ENCODE assay signal across 28 cellular contexts in the genomic region with DNA sequence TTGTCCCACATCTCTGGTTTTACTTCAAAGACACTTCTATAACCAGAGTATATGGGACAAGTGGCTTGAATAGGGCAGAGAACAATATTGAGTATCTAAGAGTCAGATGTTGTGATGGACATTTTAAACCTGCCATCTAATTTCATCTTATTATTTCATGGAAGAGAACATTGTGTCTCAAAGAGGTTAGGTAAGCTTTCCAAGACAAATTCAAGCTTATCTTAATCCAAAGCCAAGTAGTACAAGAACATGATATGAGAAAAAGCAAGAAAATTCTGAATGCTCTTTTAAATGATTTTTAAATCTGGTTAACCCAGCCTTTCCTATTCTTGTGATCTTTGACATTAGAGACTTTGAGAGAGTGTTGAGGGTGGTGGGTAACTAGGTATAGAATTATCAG.
"Had no signal": no experiment of that assay in that cellular context is flagged by ENCODE, and none has a peak within 500 bp of the region (broad histone marks: within the 10 kb centered on the region; RNA-seq: fewer than 3 reads in every experiment).

No MANE protein-coding gene starts in this region.

- DNase-seq: colonic mucosa; cortex of kidney; dermis blood vessel endothelial cell; dorsolateral prefrontal cortex; effector CD4-positive, alpha-beta T cell; effector CD8-positive, alpha-beta T cell; effector memory CD4-positive, alpha-beta T cell; effector memory CD8-positive, alpha-beta T cell; endodermal cell; erythroblast; esophagus squamous epithelium; foreskin fibroblast; foreskin keratinocyte; foreskin melanocyte; gastrocnemius medialis; glutamatergic neuron; head of caudate nucleus; heart left ventricle; heart right ventricle had no signal

- H3K36me3 ChIP-seq: colonic mucosa, esophagus muscularis mucosa, esophagus squamous epithelium, gastrocnemius medialis, gastroesophageal sphincter, heart left ventricle, heart right ventricle had no signal

- FAIRE-seq: colon, endometrium, endothelial cell of umbilical vein, frontal cortex had no signal

- H3K4me1 ChIP-seq: colonic mucosa, esophagus muscularis mucosa, esophagus squamous epithelium, foreskin keratinocyte, gastrocnemius medialis, gastroesophageal sphincter, heart left ventricle, heart right ventricle had no signal

- H3K27me3 ChIP-seq: colonic mucosa, dorsolateral prefrontal cortex, esophagus muscularis mucosa, esophagus squamous epithelium, gastrocnemius medialis, gastroesophageal sphincter, heart left ventricle, heart right ventricle had no signal

- ATAC-seq: effector memory CD8-positive, alpha-beta T cell; esophagus mucosa; foreskin keratinocyte; gastrocnemius medialis; gastroesophageal sphincter; heart left ventricle; heart right ventricle had no signal

- H3K4me3 ChIP-seq: colonic mucosa, coronary artery, dorsolateral prefrontal cortex, esophagus muscularis mucosa, esophagus squamous epithelium, gastrocnemius medialis, gastroesophageal sphincter, heart left ventricle, heart right ventricle had no signal

- H3K9me3 ChIP-seq: colonic mucosa, esophagus muscularis mucosa, esophagus squamous epithelium, gastrocnemius medialis, gastroesophageal sphincter, heart left ventricle, heart right ventricle had no signal

- H3K27ac ChIP-seq: colonic mucosa, coronary artery, dorsolateral prefrontal cortex, epithelial cell of prostate, esophagus muscularis mucosa, esophagus squamous epithelium, foreskin keratinocyte, gastrocnemius medialis, gastroesophageal sphincter, heart left ventricle, heart right ventricle had no signal
